ENCODE assay signal across 1 cellular context in the genomic region with DNA sequence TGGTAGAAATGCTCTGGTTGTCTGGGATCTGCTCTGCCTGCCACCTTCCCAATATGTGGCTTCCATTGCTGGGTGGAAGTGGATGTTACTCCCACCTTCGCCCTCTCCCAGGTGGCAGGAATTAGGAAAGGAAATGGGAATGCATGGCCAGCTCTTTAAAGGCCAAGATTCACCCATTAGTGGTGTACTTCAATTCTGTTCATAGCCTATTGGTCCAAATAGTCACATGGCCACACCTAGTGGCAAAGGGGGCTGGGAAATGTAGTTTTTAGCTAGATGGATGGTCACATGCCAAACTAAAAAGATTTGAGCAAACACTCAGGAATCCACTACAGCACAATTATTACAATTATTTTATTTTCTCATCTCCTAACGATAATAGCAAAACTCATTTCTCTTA.
TF ChIP-seq lines count a peak whose summit lies in the region.

No MANE protein-coding gene starts in this region.

TF ChIP-seq in HepG2, 621 proteins besides CTCF, POLR2A, EP300 and RAD21 (continued from another document):
- TF ChIP-seq ZNF781 (CRISPR knock-in tag; IDR thresholded peaks at IDR 0.05; ENCODE audit: borderline replicate concordance, not compliant biosample characterization) (no peak), ZNF556 (CRISPR knock-in tag; IDR thresholded peaks at IDR 0.05; ENCODE audit: borderline replicate concordance) (no peak), ZNF143 (CRISPR knock-in tag; IDR thresholded peaks at IDR 0.05) (peak; percentile 79), MTA1 (CRISPR knock-in tag; IDR thresholded peaks at IDR 0.05; ENCODE audit: borderline replicate concordance) (no peak), NFYC (CRISPR knock-in tag; IDR thresholded peaks at IDR 0.05) (peak; percentile 64; the same call in 1 of the 2 replicates), ZNF138 (CRISPR knock-in tag; IDR thresholded peaks at IDR 0.05; ENCODE audit: low read depth) (no peak), ZNF124 (CRISPR knock-in tag; IDR thresholded peaks at IDR 0.05) (no peak), ZNF362 (CRISPR knock-in tag; IDR thresholded peaks at IDR 0.05; ENCODE audit: borderline replicate concordance) (no peak), KLF16 (CRISPR knock-in tag; IDR thresholded peaks at IDR 0.05) (no peak), ZNF563 (CRISPR knock-in tag; IDR thresholded peaks at IDR 0.05) (no peak), NFRKB (IDR thresholded peaks at IDR 0.05) (no peak), CCDC6 (CRISPR knock-in tag; IDR thresholded peaks at IDR 0.05) (no peak), YEATS2 (CRISPR knock-in tag; IDR thresholded peaks at IDR 0.05; ENCODE audit: borderline replicate concordance) (no peak), ZBTB37 (CRISPR knock-in tag; IDR thresholded peaks at IDR 0.05) (no peak), NFYB (CRISPR knock-in tag; IDR thresholded peaks at IDR 0.05) (peak; percentile 44; the same call in 1 of the 2 replicates), ZBTB4 (CRISPR knock-in tag; IDR thresholded peaks at IDR 0.05; ENCODE audit: borderline replicate concordance) (no peak), ZBTB7B (CRISPR knock-in tag; IDR thresholded peaks at IDR 0.05) (no peak), HOXA5 (CRISPR knock-in tag; IDR thresholded peaks at IDR 0.05) (no peak), CBFB (CRISPR knock-in tag; IDR thresholded peaks at IDR 0.05) (no peak)
- TF ChIP-seq, protein P1, sequence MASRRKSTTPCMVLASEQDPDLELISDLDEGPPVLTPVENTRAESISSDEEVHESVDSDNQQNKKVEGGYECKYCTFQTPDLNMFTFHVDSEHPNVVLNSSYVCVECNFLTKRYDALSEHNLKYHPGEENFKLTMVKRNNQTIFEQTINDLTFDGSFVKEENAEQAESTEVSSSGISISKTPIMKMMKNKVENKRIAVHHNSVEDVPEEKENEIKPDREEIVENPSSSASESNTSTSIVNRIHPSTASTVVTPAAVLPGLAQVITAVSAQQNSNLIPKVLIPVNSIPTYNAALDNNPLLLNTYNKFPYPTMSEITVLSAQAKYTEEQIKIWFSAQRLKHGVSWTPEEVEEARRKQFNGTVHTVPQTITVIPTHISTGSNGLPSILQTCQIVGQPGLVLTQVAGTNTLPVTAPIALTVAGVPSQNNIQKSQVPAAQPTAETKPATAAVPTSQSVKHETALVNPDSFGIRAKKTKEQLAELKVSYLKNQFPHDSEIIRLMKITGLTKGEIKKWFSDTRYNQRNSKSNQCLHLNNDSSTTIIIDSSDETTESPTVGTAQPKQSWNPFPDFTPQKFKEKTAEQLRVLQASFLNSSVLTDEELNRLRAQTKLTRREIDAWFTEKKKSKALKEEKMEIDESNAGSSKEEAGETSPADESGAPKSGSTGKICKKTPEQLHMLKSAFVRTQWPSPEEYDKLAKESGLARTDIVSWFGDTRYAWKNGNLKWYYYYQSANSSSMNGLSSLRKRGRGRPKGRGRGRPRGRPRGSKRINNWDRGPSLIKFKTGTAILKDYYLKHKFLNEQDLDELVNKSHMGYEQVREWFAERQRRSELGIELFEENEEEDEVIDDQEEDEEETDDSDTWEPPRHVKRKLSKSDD (CRISPR knock-in tag; IDR thresholded peaks at IDR 0.05; ENCODE audit: low read depth): no peak
- TF ChIP-seq, protein P2, sequence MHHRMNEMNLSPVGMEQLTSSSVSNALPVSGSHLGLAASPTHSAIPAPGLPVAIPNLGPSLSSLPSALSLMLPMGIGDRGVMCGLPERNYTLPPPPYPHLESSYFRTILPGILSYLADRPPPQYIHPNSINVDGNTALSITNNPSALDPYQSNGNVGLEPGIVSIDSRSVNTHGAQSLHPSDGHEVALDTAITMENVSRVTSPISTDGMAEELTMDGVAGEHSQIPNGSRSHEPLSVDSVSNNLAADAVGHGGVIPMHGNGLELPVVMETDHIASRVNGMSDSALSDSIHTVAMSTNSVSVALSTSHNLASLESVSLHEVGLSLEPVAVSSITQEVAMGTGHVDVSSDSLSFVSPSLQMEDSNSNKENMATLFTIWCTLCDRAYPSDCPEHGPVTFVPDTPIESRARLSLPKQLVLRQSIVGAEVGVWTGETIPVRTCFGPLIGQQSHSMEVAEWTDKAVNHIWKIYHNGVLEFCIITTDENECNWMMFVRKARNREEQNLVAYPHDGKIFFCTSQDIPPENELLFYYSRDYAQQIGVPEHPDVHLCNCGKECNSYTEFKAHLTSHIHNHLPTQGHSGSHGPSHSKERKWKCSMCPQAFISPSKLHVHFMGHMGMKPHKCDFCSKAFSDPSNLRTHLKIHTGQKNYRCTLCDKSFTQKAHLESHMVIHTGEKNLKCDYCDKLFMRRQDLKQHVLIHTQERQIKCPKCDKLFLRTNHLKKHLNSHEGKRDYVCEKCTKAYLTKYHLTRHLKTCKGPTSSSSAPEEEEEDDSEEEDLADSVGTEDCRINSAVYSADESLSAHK (CRISPR knock-in tag; IDR thresholded peaks at IDR 0.05; ENCODE audit: borderline replicate concordance): no peak
- TF ChIP-seq, protein P3, sequence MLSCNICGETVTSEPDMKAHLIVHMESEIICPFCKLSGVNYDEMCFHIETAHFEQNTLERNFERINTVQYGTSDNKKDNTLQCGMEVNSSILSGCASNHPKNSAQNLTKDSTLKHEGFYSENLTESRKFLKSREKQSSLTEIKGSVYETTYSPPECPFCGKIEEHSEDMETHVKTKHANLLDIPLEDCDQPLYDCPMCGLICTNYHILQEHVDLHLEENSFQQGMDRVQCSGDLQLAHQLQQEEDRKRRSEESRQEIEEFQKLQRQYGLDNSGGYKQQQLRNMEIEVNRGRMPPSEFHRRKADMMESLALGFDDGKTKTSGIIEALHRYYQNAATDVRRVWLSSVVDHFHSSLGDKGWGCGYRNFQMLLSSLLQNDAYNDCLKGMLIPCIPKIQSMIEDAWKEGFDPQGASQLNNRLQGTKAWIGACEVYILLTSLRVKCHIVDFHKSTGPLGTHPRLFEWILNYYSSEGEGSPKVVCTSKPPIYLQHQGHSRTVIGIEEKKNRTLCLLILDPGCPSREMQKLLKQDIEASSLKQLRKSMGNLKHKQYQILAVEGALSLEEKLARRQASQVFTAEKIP (CRISPR knock-in tag; IDR thresholded peaks at IDR 0.05; ENCODE audit: borderline replicate concordance): no peak
